Comparison of ENCODE assay signal across 9 cellular contexts in genomic region chr4:122710434-122711308, GRCh38. TPM values are rescaled to one million over a fixed set of nuclear protein-coding genes. Genes with fewer than 3 reads are reported as not detected.
DNase-seq lines count a peak whose midpoint lies in the region; ATAC-seq and TF ChIP-seq lines count a peak whose summit lies in the region.
"Had no signal": no experiment of that assay in that cellular context is flagged by ENCODE, and none has a peak within 500 bp of the region (broad histone marks: within the 10 kb centered on the region; RNA-seq: fewer than 3 reads in every experiment).

No MANE protein-coding gene starts in this region.

- H3K27ac ChIP-seq in heart left ventricle = peak overlapping the region in 2 of 12 donors; percentile 9 to 14

- peaks cover 0 to 14% (median 0%) of the 10 kb centered on the region in 12 donors for H3K4me1 ChIP-seq in heart left ventricle

- H3K4me3 ChIP-seq in heart left ventricle = no peak overlapping the region

- intact Hi-C loops in heart left ventricle (cut with DNase I) = loop anchor here in 1 of 10 donors (10.0 kb wide), 1 partner anchor 106 kb away; no protein-coding TSS in a partner anchor
- intact Hi-C loops in Right ventricle myocardium inferior (cut with DNase I) = no loop called here

- H3K4me3 Mint-ChIP-seq in activated naive CD4-positive, alpha-beta T cell treated with anti-CD3 and anti-CD28 coated beads, Interleukin-2, amount 50 U/mL, for 24 hours = peak overlapping the region; percentile 74
- no peak overlapping the region for H3K4me3 Mint-ChIP-seq in mesothelial cell of epicardium
- H3K4me3 Mint-ChIP-seq: CD8-positive, alpha-beta T cell had no signal

- H3K4me1 Mint-ChIP-seq in activated naive CD4-positive, alpha-beta T cell treated with anti-CD3 and anti-CD28 coated beads, Interleukin-2, amount 50 U/mL, for 24 hours = peaks cover 66% of the 10 kb centered on the region
- H3K4me1 Mint-ChIP-seq in mesothelial cell of epicardium = peaks cover 13% of the 10 kb centered on the region

- ATAC-seq in heart left ventricle (peak in 3 of 4 donors; percentile 36 to 64 (median 60)), Right ventricle myocardium inferior (no peak), HG03108 (IDR thresholded peaks at IDR 0.05; ENCODE audit: unreplicated experiment) (peak; percentile 53), GM21526 (IDR thresholded peaks at IDR 0.05; ENCODE audit: low FRiP score, unreplicated experiment) (no peak)
- ATAC-seq in stimulated activated naive CD8-positive, alpha-beta T cell treated with anti-CD3 and anti-CD28 coated beads, Interleukin-15, Interleukin-2, amounts not matched to agents 100 U/mL and 50 U/mL, for 24 hours = peak; percentile 98
- ATAC-seq: CD8-positive, alpha-beta T cell had no signal

- no peaks in the 10 kb centered on the region for H3K9me3 Mint-ChIP-seq in activated naive CD4-positive, alpha-beta T cell treated with anti-CD3 and anti-CD28 coated beads, Interleukin-2, amount 50 U/mL, for 24 hours
- no peaks in the 10 kb centered on the region for H3K9me3 Mint-ChIP-seq in mesothelial cell of epicardium
- H3K9me3 Mint-ChIP-seq: CD8-positive, alpha-beta T cell had no signal

- H3K36me3 ChIP-seq in heart left ventricle = peaks cover 0 to 12% (median 0%) of the 10 kb centered on the region in 9 donors

- DNase-seq in heart left ventricle (no peak), Right ventricle myocardium inferior (ENCODE audit: missing footprints) (no peak), mesothelial cell of epicardium (ENCODE audit: low spot score in 2 of 2, unreplicated experiment in 2 of 2) (no peak), anterior cingulate cortex (lab: John Stamatoyannopoulos, UW) (no peak)
- DNase-seq in stimulated activated naive CD8-positive, alpha-beta T cell treated with anti-CD3 and anti-CD28 coated beads, Interleukin-15, Interleukin-2, amounts not matched to agents 100 U/mL and 50 U/mL, for 24 hours = peak; percentile 27
- DNase-seq: CD8-positive, alpha-beta T cell had no signal

- no peaks in the 10 kb centered on the region for H3K9me3 ChIP-seq in heart left ventricle

- WGBS in heart left ventricle, 4 donors = 51 to 67% (median 55%) methylated on average over 9 of the region's 9 CpGs

- H3K27ac Mint-ChIP-seq in activated naive CD4-positive, alpha-beta T cell treated with anti-CD3 and anti-CD28 coated beads, Interleukin-2, amount 50 U/mL, for 24 hours = peak overlapping the region; percentile 98
- H3K27ac Mint-ChIP-seq in mesothelial cell of epicardium = no peak overlapping the region
- H3K27ac Mint-ChIP-seq: CD8-positive, alpha-beta T cell had no signal

- no peak for TF ChIP-seq CTCF in heart left ventricle (IDR thresholded peaks at IDR 0.05)
- no peak for TF ChIP-seq CTCF in mesothelial cell of epicardium (IDR thresholded peaks at IDR 0.05; ENCODE audit: unreplicated experiment)

- H3K27me3 Mint-ChIP-seq in activated naive CD4-positive, alpha-beta T cell treated with anti-CD3 and anti-CD28 coated beads, Interleukin-2, amount 50 U/mL, for 24 hours = no peaks in the 10 kb centered on the region
- no peaks in the 10 kb centered on the region for H3K27me3 Mint-ChIP-seq in mesothelial cell of epicardium (ENCODE audit: low read depth)

- H3K36me3 Mint-ChIP-seq in activated naive CD4-positive, alpha-beta T cell treated with anti-CD3 and anti-CD28 coated beads, Interleukin-2, amount 50 U/mL, for 24 hours = no peaks in the 10 kb centered on the region
- no peaks in the 10 kb centered on the region for H3K36me3 Mint-ChIP-seq in mesothelial cell of epicardium
- H3K36me3 Mint-ChIP-seq: CD8-positive, alpha-beta T cell had no signal

- no peaks in the 10 kb centered on the region for H3K27me3 ChIP-seq in heart left ventricle

- TF ChIP-seq POLR2A in heart left ventricle (IDR thresholded peaks at IDR 0.05) = no peak

RNA-seq across cellular contexts. Expression of gene BBS12, which starts 21.8 kb away (rescaled TPM):
- total RNA-seq in heart left ventricle (10 to 100 TPM in 2 of 9 donors, 1 to 10 TPM in 7; 3.4 to 11.9 (median 6.8) TPM), Right ventricle myocardium inferior (6.8 TPM), mesothelial cell of epicardium (2.3 to 3.2 TPM (median 2.9 TPM) in 3 replicates)
- polyA plus RNA-seq in heart left ventricle = 1 to 10 TPM; 1.1 to 8.7 TPM

Comparison
In these comparisons a context has a peak if more than half of its experiments do, and no peak if none do; other contexts are left out.
1. ATAC-seq: peak in heart left ventricle (3 of 4), HG03108 (single experiment) and stimulated activated naive CD8-positive, alpha-beta T cell treated with anti-CD3 and anti-CD28 coated beads, Interleukin-15, Interleukin-2, amounts not matched to agents 100 U/mL and 50 U/mL, for 24 hours (single experiment); none in Right ventricle myocardium inferior (single experiment) and GM21526 (single experiment).